In the genomic region with DNA sequence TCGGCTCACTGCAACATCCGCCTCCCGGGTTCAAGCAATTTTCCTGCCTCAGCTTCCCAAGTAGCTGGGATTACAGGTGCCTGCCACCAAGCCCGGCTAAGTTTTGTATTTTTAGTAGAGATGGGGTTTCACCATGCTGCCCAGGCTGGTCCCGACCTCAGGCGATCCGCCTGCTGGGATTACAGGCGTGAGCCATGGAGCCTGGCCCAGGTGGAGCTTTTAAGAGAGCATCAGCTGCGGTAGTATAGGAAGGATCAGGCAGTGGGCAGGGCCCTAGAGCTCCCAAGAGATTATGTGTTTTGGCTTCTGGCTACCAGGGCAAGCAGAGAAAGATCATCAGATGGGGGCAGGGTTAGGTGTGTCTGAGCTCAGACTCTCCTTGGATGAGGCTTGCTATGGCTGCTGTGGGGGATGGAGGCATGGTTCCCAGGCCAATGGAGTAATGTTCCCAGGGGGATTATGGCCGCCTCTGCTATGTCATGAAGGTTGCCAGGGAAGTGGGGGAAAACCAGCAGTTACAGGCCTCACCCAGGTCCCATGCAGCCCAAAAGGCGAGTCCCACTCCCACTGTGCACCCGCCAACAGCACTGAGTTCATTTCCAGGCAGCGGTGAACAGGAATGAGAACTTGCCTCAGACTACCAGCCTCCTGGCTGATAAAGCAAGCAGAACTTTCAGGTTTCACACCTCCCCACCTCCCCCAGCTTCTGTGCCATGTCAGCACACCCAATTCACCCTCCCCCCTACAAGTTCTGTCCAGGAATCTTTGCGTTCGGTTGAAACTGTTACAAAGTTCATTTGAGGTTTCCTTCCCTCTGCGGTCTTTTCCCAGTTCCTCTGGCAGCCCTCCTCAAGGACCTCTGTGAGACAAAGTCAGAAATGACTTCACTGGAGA, we compare ENCODE assay signal across 17 cellular contexts.
A peak's percentile ranks its signal among the peaks of the same experiment; 100 is the strongest.
DNase-seq lines count a peak whose midpoint lies in the region; ATAC-seq and TF ChIP-seq lines count a peak whose summit lies in the region.
"Had no signal": no experiment of that assay in that cellular context is flagged by ENCODE, and none has a peak within 500 bp of the region (broad histone marks: within the 10 kb centered on the region; RNA-seq: fewer than 3 reads in every experiment).

No MANE protein-coding gene starts in this region.

- no peaks in the 10 kb centered on the region for H3K4me1 ChIP-seq in right cardiac atrium (ENCODE audit: control insufficient read depth, insufficient read depth, low read length)
- H3K4me1 ChIP-seq: BLaER1 treated with 17β-estradiol and CSF1 and Interleukin-3, amounts not matched to agents 10 nM and 100 nM had no signal

- ATAC-seq in Right ventricle myocardium inferior = peak; percentile 48
- ATAC-seq in right cardiac atrium = peak; percentile 14 to 54
- ATAC-seq in activated T-cell treated with anti-CD3 and anti-CD28 coated beads, Interleukin-2, amount 50 U/mL, for 72 hours (replicated peaks in 1 of 2) = no peak
- ATAC-seq: PC-3 had no signal

- H3K9me3 ChIP-seq in right cardiac atrium (ENCODE audit: control insufficient read depth, low read length) = no peaks in the 10 kb centered on the region

- peaks cover 0 to 2% of the 10 kb centered on the region in 2 donors for H3K36me3 Mint-ChIP-seq in activated T-cell treated with anti-CD3 and anti-CD28 coated beads, Interleukin-2, amount 50 U/mL, for 72 hours (ENCODE audit: insufficient read depth in 2 of 2)

- no peak overlapping the region for H3K4me3 Mint-ChIP-seq in activated T-cell treated with anti-CD3 and anti-CD28 coated beads, Interleukin-2, amount 50 U/mL, for 72 hours
- H3K4me3 Mint-ChIP-seq: H9, IgD-negative memory B cell had no signal

- no peak overlapping the region for H3K27ac ChIP-seq in right cardiac atrium (ENCODE audit: low read length)
- H3K27ac ChIP-seq: BLaER1 treated with 17β-estradiol and CSF1 and Interleukin-3, amounts not matched to agents 10 nM and 100 nM had no signal

- peaks cover 3% of the 10 kb centered on the region in 2 donors for H3K9me3 Mint-ChIP-seq in activated T-cell treated with anti-CD3 and anti-CD28 coated beads, Interleukin-2, amount 50 U/mL, for 72 hours
- H3K9me3 Mint-ChIP-seq: IgD-negative memory B cell had no signal

- DNase-seq in Right ventricle myocardium inferior (ENCODE audit: missing footprints) = no peak
- DNase-seq in cardiac septum (ENCODE audit: low spot score) = no peak
- DNase-seq in cardiac fibroblast (ENCODE audit: low read depth in 2 of 2) = peak; percentile 9 to 22
- DNase-seq in right cardiac atrium = peak; percentile 21 to 41 (median 35)
- no peak for DNase-seq in NCI-H2196 treated with DMSO at 0.1 percent for 48 hours (lab: John Stamatoyannopoulos, UW; ENCODE audit: unreplicated experiment)
- no peak for DNase-seq in SHP77 (lab: John Stamatoyannopoulos, UW)
- no peak for DNase-seq in activated T-cell treated with anti-CD3 and anti-CD28 coated beads, Interleukin-2, amount 50 U/mL, for 72 hours
- DNase-seq in NCI-H446 (lab: John Stamatoyannopoulos, UW) = no peak
- DNase-seq: DMS 273 treated with DMSO at 0.1 percent for 48 hours, GF-D8, H9, NCI-H1092 treated with DMSO at 0.1 percent for 48 hours, NCI-H2081 treated with DMSO at 0.1 percent for 48 hours, NCI-H524 treated with DMSO at 0.1 percent for 48 hours, PC-3 had no signal

- intact Hi-C loops in Right ventricle myocardium inferior (cut with DNase I) = loop anchor here (10.0 kb wide), 1 partner anchor 811 kb away; the partner anchor contains the start of gene TLE1
- intact Hi-C loops in cardiac septum (cut with DNase I) = no loop called here
- intact Hi-C loops in right cardiac atrium (cut with DNase I) = no loop called here

- H3K27ac Mint-ChIP-seq in activated T-cell treated with anti-CD3 and anti-CD28 coated beads, Interleukin-2, amount 50 U/mL, for 72 hours = no peak overlapping the region

- H3K27me3 ChIP-seq in right cardiac atrium (ENCODE audit: control insufficient read depth, insufficient read depth) = no peaks in the 10 kb centered on the region
- H3K27me3 ChIP-seq: BLaER1 treated with 17β-estradiol and CSF1 and Interleukin-3, amounts not matched to agents 10 nM and 100 nM had no signal

- no peak for TF ChIP-seq CTCF in cardiac fibroblast (IDR thresholded peaks at IDR 0.05; ENCODE audit: low read depth, low read length)

- H3K4me1 Mint-ChIP-seq in activated T-cell treated with anti-CD3 and anti-CD28 coated beads, Interleukin-2, amount 50 U/mL, for 72 hours (ENCODE audit: low read depth) = no peaks in the 10 kb centered on the region
- H3K4me1 Mint-ChIP-seq: H9, IgD-negative memory B cell had no signal

- H3K27me3 Mint-ChIP-seq in activated T-cell treated with anti-CD3 and anti-CD28 coated beads, Interleukin-2, amount 50 U/mL, for 72 hours (ENCODE audit: low read depth) = no peaks in the 10 kb centered on the region

- H3K4me3 ChIP-seq in cardiac fibroblast (replicated peaks in 1 of 2; ENCODE audit: low read depth in 2 of 2, low read length in 2 of 2) = no peak overlapping the region
- H3K4me3 ChIP-seq in right cardiac atrium (ENCODE audit: low read length) = no peak overlapping the region
- H3K4me3 ChIP-seq: BLaER1 treated with 17β-estradiol and CSF1 and Interleukin-3, amounts not matched to agents 10 nM and 100 nM had no signal

- WGBS in right cardiac atrium = 76% methylated on average over 16 of the region's 16 CpGs

Comparison
In these comparisons a context has a peak if more than half of its experiments do, and no peak if none do; other contexts are left out.
1. DNase-seq: peak in cardiac fibroblast (2 of 2) and right cardiac atrium (3 of 3); none in Right ventricle myocardium inferior (single experiment), cardiac septum (single experiment), NCI-H2196 treated with DMSO at 0.1 percent for 48 hours (single experiment), SHP77 (0 of 2), activated T-cell treated with anti-CD3 and anti-CD28 coated beads, Interleukin-2, amount 50 U/mL, for 72 hours (0 of 2) and NCI-H446 (0 of 2).
2. ATAC-seq: peak in Right ventricle myocardium inferior (single experiment) and right cardiac atrium (2 of 2); none in activated T-cell treated with anti-CD3 and anti-CD28 coated beads, Interleukin-2, amount 50 U/mL, for 72 hours (0 of 2).